3 cellular contexts compared by ENCODE assay signal in the genomic region with DNA sequence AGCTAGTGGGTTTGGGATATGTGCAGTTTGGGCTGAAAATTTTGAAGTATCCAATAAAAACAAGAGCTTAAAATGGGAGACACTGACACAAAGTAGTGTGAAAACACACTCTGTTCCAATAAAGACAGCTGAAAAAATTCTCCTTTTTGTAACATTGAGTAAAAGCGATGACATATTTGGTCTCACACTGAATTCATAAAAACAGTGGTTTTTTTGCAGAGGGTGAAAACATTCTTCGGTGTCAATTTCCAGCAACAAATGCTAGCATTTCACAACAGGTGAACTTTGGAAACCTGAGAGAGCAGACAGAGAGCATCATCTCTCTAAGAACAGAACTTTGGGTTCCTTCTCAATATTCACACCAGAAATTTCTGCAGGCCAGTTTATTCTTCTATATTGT.
"Had no signal": no experiment of that assay in that cellular context is flagged by ENCODE, and none has a peak within 500 bp of the region (broad histone marks: within the 10 kb centered on the region; RNA-seq: fewer than 3 reads in every experiment).

No MANE protein-coding gene starts in this region.

- H3K4me3 ChIP-seq: GM12878 had no signal

- DNase-seq: GDM1, GF-D8 had no signal

- ATAC-seq: GM12878 had no signal
